In the genomic region with DNA sequence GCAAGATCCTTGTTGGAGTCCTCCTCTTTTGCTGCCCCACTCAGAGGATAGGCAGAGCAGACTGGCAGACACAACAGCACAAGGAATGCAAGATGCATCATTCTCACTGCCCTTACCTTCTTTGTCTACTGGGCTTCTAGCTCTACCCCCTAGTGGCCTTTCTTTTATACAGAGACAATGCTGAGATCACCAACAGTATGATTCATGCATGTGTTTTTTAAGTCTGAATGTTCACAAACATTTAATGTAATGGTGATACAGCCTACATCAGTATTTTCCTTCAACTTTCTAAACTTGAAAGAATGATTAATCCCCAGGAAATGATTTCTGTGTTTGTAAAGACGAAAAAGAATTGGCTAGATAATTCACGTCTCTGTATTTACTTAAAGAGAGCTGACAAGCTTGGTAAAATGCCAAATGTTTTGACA, we compare ENCODE assay signal across 9 cellular contexts. TPM values are rescaled to one million over a fixed set of nuclear protein-coding genes. Genes with fewer than 3 reads are reported as not detected.
DNase-seq lines count a peak whose midpoint lies in the region; ATAC-seq and TF ChIP-seq lines count a peak whose summit lies in the region.
"Had no signal": no experiment of that assay in that cellular context is flagged by ENCODE, and none has a peak within 500 bp of the region (broad histone marks: within the 10 kb centered on the region; RNA-seq: fewer than 3 reads in every experiment).

A gene (minus strand): TSS at position 138 of the 428 bp plus-strand sequence. CDS start 37 bp downstream, at position 101.

- H3K4me3 Mint-ChIP-seq in CD4-positive, alpha-beta memory T cell, result no peak within 1 kb of the TSS
- no peak within 1 kb of the TSS for H3K4me3 Mint-ChIP-seq in stimulated activated memory B cell treated with anti-CD40 and anti-IgM and Interleukin-4, amounts not matched to agents 10 μg/mL and 1 μg/mL and 100 μg/mL, for 72 hours
- H3K4me3 Mint-ChIP-seq: activated B cell treated with CpG ODN at 0.5 μM for 24 hours had no signal

- peaks cover 0 to 2% (median 0%) of the 10 kb centered on the region in 8 donors for H3K9me3 Mint-ChIP-seq in CD4-positive, alpha-beta memory T cell
- H3K9me3 Mint-ChIP-seq in stimulated activated memory B cell treated with anti-CD40 and anti-IgM and Interleukin-4, amounts not matched to agents 10 μg/mL and 1 μg/mL and 100 μg/mL, for 72 hours, result no peaks in the 10 kb centered on the region
- H3K9me3 Mint-ChIP-seq: activated B cell treated with CpG ODN at 0.5 μM for 24 hours had no signal

- TF ChIP-seq CTCF in 22Rv1 (IDR thresholded peaks at IDR 0.05) (peak; percentile 81), right atrium auricular region (IDR thresholded peaks at IDR 0.05) (no peak)

- H3K36me3 ChIP-seq in NT2/D1 (ENCODE audit: insufficient read depth, insufficient read length, low read length) (no peaks in the 10 kb centered on the region), right atrium auricular region (no peaks in the 10 kb centered on the region)
- no peaks in the 10 kb centered on the region for H3K36me3 ChIP-seq in CD4-positive, alpha-beta memory T cell (ENCODE audit: insufficient read depth, low read length)

- H3K9ac ChIP-seq in NT2/D1 (ENCODE audit: insufficient read length, low read depth), result no peak within 1 kb of the TSS

- CTCF ChIA-PET in CD4-positive, alpha-beta memory T cell (lab: Charles Lee; ENCODE audit: partially characterized antibody), result interaction anchor here (0.5 to 0.9 kb wide), 2 partner anchors 12 to 1625 kb away, joined by 3 to 6 read pairs; no protein-coding TSS in a partner anchor

- H3K9me3 ChIP-seq in NT2/D1 (ENCODE audit: insufficient read depth, low read length) (no peaks in the 10 kb centered on the region), right atrium auricular region (no peaks in the 10 kb centered on the region)
- no peaks in the 10 kb centered on the region for H3K9me3 ChIP-seq in CD4-positive, alpha-beta memory T cell (ENCODE audit: control insufficient read depth in 1 of 2, low read length in 2 of 2)

- POLR2A ChIA-PET in CD4-positive, alpha-beta memory T cell (lab: Charles Lee; ENCODE audit: partially characterized antibody), result no interaction called here

- H3K27me3 ChIP-seq in NT2/D1 (ENCODE audit: insufficient read depth, insufficient read length) (no peaks in the 10 kb centered on the region), right atrium auricular region (no peaks in the 10 kb centered on the region)
- H3K27me3 ChIP-seq in CD4-positive, alpha-beta memory T cell (ENCODE audit: insufficient read depth, low read length), result no peaks in the 10 kb centered on the region

- H3K4me3 ChIP-seq in NT2/D1 (ENCODE audit: insufficient read length, low read depth), result no peak within 1 kb of the TSS
- no peak within 1 kb of the TSS for H3K4me3 ChIP-seq in CD4-positive, alpha-beta memory T cell (ENCODE audit: low read length in 2 of 2)
- H3K4me3 ChIP-seq in right atrium auricular region, result no peak within 1 kb of the TSS

- DNase-seq in NT2/D1 (ENCODE audit: low read depth, low spot score) (peak; percentile 40), fibroblast of the conjunctiva (ENCODE audit: low read depth) (peak; percentile 32), mucosa of gallbladder (ENCODE audit: low spot score) (no peak), right atrium auricular region (ENCODE audit: low spot score) (no peak)
- DNase-seq in CD4-positive, alpha-beta memory T cell, result no peak
- DNase-seq: activated B cell treated with CpG ODN at 0.5 μM for 24 hours had no signal

- intact Hi-C loops in CD4-positive, alpha-beta memory T cell (cut with micrococcal nuclease), result no loop called here

- H3K27ac ChIP-seq in 22Rv1 (peak within 1 kb of the TSS; percentile 16; the same call in 1 of the 2 replicates), right atrium auricular region (no peak within 1 kb of the TSS)
- H3K27ac ChIP-seq in CD4-positive, alpha-beta memory T cell (ENCODE audit: low read depth, low read length), result no peak within 1 kb of the TSS

- no peak within 1 kb of the TSS for H3K27ac Mint-ChIP-seq in CD4-positive, alpha-beta memory T cell
- no peak within 1 kb of the TSS for H3K27ac Mint-ChIP-seq in stimulated activated memory B cell treated with anti-CD40 and anti-IgM and Interleukin-4, amounts not matched to agents 10 μg/mL and 1 μg/mL and 100 μg/mL, for 72 hours
- H3K27ac Mint-ChIP-seq: activated B cell treated with CpG ODN at 0.5 μM for 24 hours had no signal

- H3K4me1 Mint-ChIP-seq in CD4-positive, alpha-beta memory T cell, result no peaks in the 10 kb centered on the region
- no peaks in the 10 kb centered on the region for H3K4me1 Mint-ChIP-seq in stimulated activated memory B cell treated with anti-CD40 and anti-IgM and Interleukin-4, amounts not matched to agents 10 μg/mL and 1 μg/mL and 100 μg/mL, for 72 hours
- H3K4me1 Mint-ChIP-seq: activated B cell treated with CpG ODN at 0.5 μM for 24 hours had no signal

- no peaks in the 10 kb centered on the region for H3K4me1 ChIP-seq in NT2/D1 (ENCODE audit: insufficient read depth, insufficient read length)
- no peaks in the 10 kb centered on the region for H3K4me1 ChIP-seq in CD4-positive, alpha-beta memory T cell (ENCODE audit: insufficient read depth, low read length)
- H3K4me1 ChIP-seq in right atrium auricular region, result no peaks in the 10 kb centered on the region

- no peaks in the 10 kb centered on the region for H3K36me3 Mint-ChIP-seq in CD4-positive, alpha-beta memory T cell
- no peaks in the 10 kb centered on the region for H3K36me3 Mint-ChIP-seq in stimulated activated memory B cell treated with anti-CD40 and anti-IgM and Interleukin-4, amounts not matched to agents 10 μg/mL and 1 μg/mL and 100 μg/mL, for 72 hours

- ATAC-seq in GM18498 (IDR thresholded peaks at IDR 0.05; ENCODE audit: unreplicated experiment), result peak; percentile 50
- ATAC-seq in stimulated activated memory B cell treated with anti-CD40 and anti-IgM and Interleukin-4, amounts not matched to agents 10 μg/mL and 1 μg/mL and 100 μg/mL, for 72 hours, result no peak

- peaks cover 3 to 5% of the 10 kb centered on the region in 2 donors for H3K27me3 Mint-ChIP-seq in CD4-positive, alpha-beta memory T cell
- peaks cover 8% of the 10 kb centered on the region for H3K27me3 Mint-ChIP-seq in stimulated activated memory B cell treated with anti-CD40 and anti-IgM and Interleukin-4, amounts not matched to agents 10 μg/mL and 1 μg/mL and 100 μg/mL, for 72 hours

RNA-seq across cellular contexts. Expression of the gene that starts here (rescaled TPM):
- total RNA-seq in mucosa of gallbladder (not detected), right atrium auricular region (not detected)
- total RNA-seq in CD4-positive, alpha-beta memory T cell, result not detected
- not detected for polyA plus RNA-seq in CD4-positive, alpha-beta memory T cell
- total RNA-seq: activated B cell treated with CpG ODN at 0.5 μM for 24 hours had no signal

Comparison
In these comparisons a context has a peak if more than half of its experiments do, and no peak if none do; other contexts are left out.
1. DNase-seq: peak in NT2/D1 (single experiment) and fibroblast of the conjunctiva (single experiment); none in mucosa of gallbladder (single experiment), CD4-positive, alpha-beta memory T cell (0 of 5) and right atrium auricular region (single experiment).